ENCODE assay signal across 14 cellular contexts in genomic region chr20:8932192-8933150, GRCh38.
DNase-seq lines count a peak whose midpoint lies in the region.
"Had no signal": no experiment of that assay in that cellular context is flagged by ENCODE, and none has a peak within 500 bp of the region (broad histone marks: within the 10 kb centered on the region; RNA-seq: fewer than 3 reads in every experiment).

No MANE protein-coding gene starts in this region.

- H3K36me3 Mint-ChIP-seq in immature natural killer cell = no peaks in the 10 kb centered on the region
- H3K36me3 Mint-ChIP-seq: activated naive CD8-positive, alpha-beta T cell had no signal

- DNase-seq in EH (ENCODE audit: low read depth) (peak; percentile 95), RPMI7951 (ENCODE audit: low read depth) (peak; percentile 65), fibroblast of gingiva (ENCODE audit: low read depth) (peak; percentile 90), renal cortical epithelial cell (ENCODE audit: low read depth) (peak; percentile 98), HuH-7.5 (ENCODE audit: low spot score) (no peak), immature natural killer cell (no peak), NCI-H2107 (lab: John Stamatoyannopoulos, UW) (no peak)
- no peak for DNase-seq in activated CD8-positive, alpha-beta memory T cell treated with anti-CD3 and anti-CD28 coated beads for 24 hours
- DNase-seq: activated CD4-positive, alpha-beta T cell treated with anti-CD3 and anti-CD28 coated beads for 36 hours; DND-41; NCI-H2029 treated with DMSO at 0.1 percent for 48 hours; SHP77 treated with DMSO at 0.1 percent for 48 hours; upper lobe of left lung had no signal

- no peaks in the 10 kb centered on the region for H3K4me1 Mint-ChIP-seq in immature natural killer cell
- H3K4me1 Mint-ChIP-seq: activated CD4-positive, alpha-beta T cell treated with anti-CD3 and anti-CD28 coated beads for 36 hours had no signal

- H3K4me3 Mint-ChIP-seq in immature natural killer cell = no peak overlapping the region
- H3K4me3 Mint-ChIP-seq: activated CD4-positive, alpha-beta T cell treated with anti-CD3 and anti-CD28 coated beads for 36 hours; activated naive CD8-positive, alpha-beta T cell had no signal

- H3K9me3 Mint-ChIP-seq in immature natural killer cell = peaks cover 0 to 4% (median 2%) of the 10 kb centered on the region in 6 donors

- peaks cover 1 to 3% (median 2%) of the 10 kb centered on the region in 3 donors for H3K27me3 Mint-ChIP-seq in immature natural killer cell (ENCODE audit: low read depth in 3 of 3)
- H3K27me3 Mint-ChIP-seq: activated CD4-positive, alpha-beta T cell treated with anti-CD3 and anti-CD28 coated beads for 36 hours; activated naive CD8-positive, alpha-beta T cell had no signal

- no peak overlapping the region for H3K27ac Mint-ChIP-seq in immature natural killer cell
- H3K27ac Mint-ChIP-seq: activated CD4-positive, alpha-beta T cell treated with anti-CD3 and anti-CD28 coated beads for 36 hours; activated naive CD8-positive, alpha-beta T cell had no signal

Comparison
In these comparisons a context has a peak if more than half of its experiments do, and no peak if none do; other contexts are left out.
1. DNase-seq: peak in EH (single experiment), RPMI7951 (single experiment), fibroblast of gingiva (single experiment) and renal cortical epithelial cell (single experiment); none in HuH-7.5 (single experiment), immature natural killer cell (0 of 3), NCI-H2107 (single experiment) and activated CD8-positive, alpha-beta memory T cell treated with anti-CD3 and anti-CD28 coated beads for 24 hours (single experiment).